1 cellular context compared by ENCODE assay signal in the genomic region with DNA sequence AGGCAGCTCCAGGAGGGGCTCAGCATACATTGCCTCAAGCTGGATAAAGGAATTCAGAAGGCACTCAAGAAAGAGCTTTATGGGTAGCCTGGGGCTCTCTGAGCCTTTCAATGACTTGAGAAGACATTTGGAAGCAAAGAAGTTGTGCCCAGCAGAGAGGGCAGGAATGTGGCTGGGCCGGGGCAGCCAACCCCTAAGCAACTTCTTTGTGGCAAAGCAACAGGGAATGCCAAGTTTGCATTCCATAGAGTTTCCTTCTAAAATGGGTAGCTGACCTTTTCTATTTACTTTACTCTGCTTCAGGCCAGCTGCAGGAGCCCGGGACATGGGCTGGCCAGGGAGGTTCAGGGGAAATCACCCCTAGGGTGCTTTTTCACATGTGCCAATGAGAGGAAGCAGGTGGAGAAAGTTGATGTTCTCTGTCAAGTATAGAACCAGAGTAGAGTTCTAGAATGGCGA.
TF ChIP-seq lines count a peak whose summit lies in the region.

No MANE protein-coding gene starts in this region.

TF ChIP-seq in HCT116, 20 proteins besides CTCF, POLR2A, EP300 and RAD21 (continued from another document):
- TF ChIP-seq FOSL1 (IDR thresholded peaks at IDR 0.05; ENCODE audit: low read depth) (no peak), MAX (IDR thresholded peaks at IDR 0.05) (no peak), SRF (IDR thresholded peaks at IDR 0.05; ENCODE audit: low read depth) (no peak), ATF3 (IDR thresholded peaks at IDR 0.05) (no peak), REST (IDR thresholded peaks at IDR 0.05; ENCODE audit: low read depth) (no peak)
